In genomic region chr4:109111031-109111430, GRCh38 we compare ENCODE assay signal across 26 cellular contexts.
"Had no signal": no experiment of that assay in that cellular context is flagged by ENCODE, and none has a peak within 500 bp of the region (broad histone marks: within the 10 kb centered on the region; RNA-seq: fewer than 3 reads in every experiment).

No MANE protein-coding gene starts in this region.

- H3K27ac Mint-ChIP-seq: activated CD4-positive, alpha-beta memory T cell treated with anti-CD3 and anti-CD28 coated beads for 36 hours; activated CD4-positive, alpha-beta T cell treated with anti-CD3 and anti-CD28 coated beads for 36 hours; activated CD4-positive, alpha-beta T cell treated with anti-CD3 and anti-CD28 coated beads, Interleukin-2, amount 10 ng/mL, durations not matched to agents 24 days and 14 days; activated CD8-positive, alpha-beta memory T cell treated with anti-CD3 and anti-CD28 coated beads, Interleukin-2, amount 10 ng/mL, durations not matched to agents 7 days and 5 days; activated CD8-positive, alpha-beta T cell treated with anti-CD3 and anti-CD28 coated beads, Interleukin-2, amount 10 ng/mL, durations not matched to agents 7 days and 5 days; activated naive CD4-positive, alpha-beta T cell treated with anti-CD3 and anti-CD28 coated beads for 36 hours; activated naive CD4-positive, alpha-beta T cell treated with anti-CD3 and anti-CD28 coated beads, Interleukin-2, amount 50 U/mL, for 72 hours; activated naive CD8-positive, alpha-beta T cell treated with anti-CD3 and anti-CD28 coated beads, Interleukin-2, amount 10 ng/mL, durations not matched to agents 7 days and 5 days; activated T-helper 1 cell treated with anti-CD3 and anti-CD28 coated beads, Interleukin-12 subunit alpha, Interleukin-12 subunit beta, Interleukin-2, Interleukin-4 antibody, amounts not matched to agents 30 ng/mL and 10 ng/mL and 1 ng/mL, durations not matched to agents 14 hours and 24 hours and 36 hours; activated T-helper 2 cell treated with anti-CD3 and anti-CD28 coated beads, Interferon-gamma antibody, Interleukin-2, Interleukin-4, amounts not matched to agents 10 μg/mL and 5 μg/mL and 100 μg/mL, durations not matched to agents 14 hours and 24 hours and 36 hours; brain had no signal

- H3K9me3 ChIP-seq: ascending aorta, breast epithelium, colonic mucosa, heart left ventricle had no signal

- H3K27me3 Mint-ChIP-seq: brain had no signal

- H3K27ac ChIP-seq: ascending aorta, breast epithelium, cardiac muscle cell, colonic mucosa, heart left ventricle had no signal

- H3K4me3 ChIP-seq: ascending aorta, breast epithelium, cardiac muscle cell, colonic mucosa, heart left ventricle had no signal

- H3K4me3 Mint-ChIP-seq: activated CD4-positive, alpha-beta memory T cell treated with anti-CD3 and anti-CD28 coated beads for 36 hours; activated CD4-positive, alpha-beta T cell treated with anti-CD3 and anti-CD28 coated beads for 36 hours; activated CD4-positive, alpha-beta T cell treated with anti-CD3 and anti-CD28 coated beads, Interleukin-2, amount 10 ng/mL, durations not matched to agents 24 days and 14 days; activated CD8-positive, alpha-beta memory T cell treated with anti-CD3 and anti-CD28 coated beads, Interleukin-2, amount 10 ng/mL, durations not matched to agents 7 days and 5 days; activated CD8-positive, alpha-beta T cell treated with anti-CD3 and anti-CD28 coated beads, Interleukin-2, amount 10 ng/mL, durations not matched to agents 7 days and 5 days; activated naive CD4-positive, alpha-beta T cell treated with anti-CD3 and anti-CD28 coated beads for 36 hours; activated naive CD8-positive, alpha-beta T cell treated with anti-CD3 and anti-CD28 coated beads, Interleukin-2, amount 10 ng/mL, durations not matched to agents 7 days and 5 days; activated T-helper 1 cell treated with anti-CD3 and anti-CD28 coated beads, Interleukin-12 subunit alpha, Interleukin-12 subunit beta, Interleukin-2, Interleukin-4 antibody, amounts not matched to agents 30 ng/mL and 10 ng/mL and 1 ng/mL, durations not matched to agents 14 hours and 24 hours and 36 hours; brain had no signal

- H3K4me1 ChIP-seq: ascending aorta, breast epithelium, colonic mucosa, heart left ventricle had no signal

- H3K27me3 ChIP-seq: ascending aorta, breast epithelium, cardiac muscle cell, colonic mucosa, heart left ventricle had no signal

- H3K36me3 ChIP-seq: ascending aorta, breast epithelium, cardiac muscle cell, colonic mucosa, heart left ventricle had no signal

- H3K36me3 Mint-ChIP-seq: activated CD4-positive, alpha-beta memory T cell treated with anti-CD3 and anti-CD28 coated beads for 36 hours; activated CD8-positive, alpha-beta memory T cell treated with anti-CD3 and anti-CD28 coated beads, Interleukin-2, amount 10 ng/mL, durations not matched to agents 7 days and 5 days; activated naive CD4-positive, alpha-beta T cell treated with anti-CD3 and anti-CD28 coated beads, Interleukin-2, amount 50 U/mL, for 72 hours; activated naive CD8-positive, alpha-beta T cell treated with anti-CD3 and anti-CD28 coated beads, Interleukin-2, amount 10 ng/mL, durations not matched to agents 7 days and 5 days; brain had no signal

- H3K4me1 Mint-ChIP-seq: activated CD4-positive, alpha-beta T cell treated with anti-CD3 and anti-CD28 coated beads for 36 hours; activated CD4-positive, alpha-beta T cell treated with anti-CD3 and anti-CD28 coated beads, Interleukin-2, amount 10 ng/mL, durations not matched to agents 24 days and 14 days; activated CD8-positive, alpha-beta memory T cell treated with anti-CD3 and anti-CD28 coated beads, Interleukin-2, amount 10 ng/mL, durations not matched to agents 7 days and 5 days; activated naive CD8-positive, alpha-beta T cell treated with anti-CD3 and anti-CD28 coated beads, Interleukin-2, amount 10 ng/mL, durations not matched to agents 7 days and 5 days had no signal

- DNase-seq: activated CD4-positive, alpha-beta memory T cell treated with anti-CD3 and anti-CD28 coated beads for 36 hours; activated CD4-positive, alpha-beta T cell treated with anti-CD3 and anti-CD28 coated beads for 36 hours; activated CD4-positive, alpha-beta T cell treated with anti-CD3 and anti-CD28 coated beads, Interleukin-2, amount 10 ng/mL, durations not matched to agents 24 days and 14 days; activated CD4-positive, CD25-positive, alpha-beta regulatory T cell; activated CD4-positive, CD25-positive, alpha-beta regulatory T cell treated with anti-CD3 and anti-CD28 coated beads, Interleukin-2, amount 50 U/mL, for 72 hours; activated CD8-positive, alpha-beta memory T cell treated with anti-CD3 and anti-CD28 coated beads, Interleukin-2, amount 10 ng/mL, durations not matched to agents 7 days and 5 days; activated CD8-positive, alpha-beta memory T cell treated with anti-CD3 and anti-CD28 coated beads, Interleukin-2, amount 50 U/mL, for 4 hours; activated CD8-positive, alpha-beta T cell treated with anti-CD3 and anti-CD28 coated beads, Interleukin-2, amount 10 ng/mL, durations not matched to agents 7 days and 5 days; activated effector memory CD4-positive, alpha-beta T cell treated with anti-CD3 and anti-CD28 coated beads, Interleukin-2, amount 50 U/mL, for 16 hours; activated naive CD4-positive, alpha-beta T cell treated with anti-CD3 and anti-CD28 coated beads for 36 hours; activated naive CD8-positive, alpha-beta T cell treated with anti-CD3 and anti-CD28 coated beads, Interleukin-2, amount 10 ng/mL, durations not matched to agents 7 days and 5 days; activated T-cell treated with anti-CD3 and anti-CD28 coated beads, Interleukin-2, amount 50 U/mL, for 1 hour; activated T-cell treated with anti-CD3 and anti-CD28 coated beads, Interleukin-2, amount 50 U/mL, for 48 hours; central memory CD4-positive, alpha-beta T cell; cerebellar nuclear complex; colonic mucosa; effector CD8-positive, alpha-beta T cell; heart left ventricle; T-helper 2 cell had no signal

- H3K9me3 Mint-ChIP-seq: activated CD4-positive, alpha-beta memory T cell treated with anti-CD3 and anti-CD28 coated beads for 36 hours; activated CD4-positive, alpha-beta T cell treated with anti-CD3 and anti-CD28 coated beads, Interleukin-2, amount 10 ng/mL, durations not matched to agents 24 days and 14 days; activated naive CD4-positive, alpha-beta T cell treated with anti-CD3 and anti-CD28 coated beads for 36 hours; activated naive CD4-positive, alpha-beta T cell treated with anti-CD3 and anti-CD28 coated beads, Interleukin-2, amount 50 U/mL, for 72 hours; activated naive CD8-positive, alpha-beta T cell treated with anti-CD3 and anti-CD28 coated beads, Interleukin-2, amount 10 ng/mL, durations not matched to agents 7 days and 5 days; activated T-helper 1 cell treated with anti-CD3 and anti-CD28 coated beads, Interleukin-12 subunit alpha, Interleukin-12 subunit beta, Interleukin-2, Interleukin-4 antibody, amounts not matched to agents 30 ng/mL and 10 ng/mL and 1 ng/mL, durations not matched to agents 14 hours and 24 hours and 36 hours; activated T-helper 2 cell treated with anti-CD3 and anti-CD28 coated beads, Interferon-gamma antibody, Interleukin-2, Interleukin-4, amounts not matched to agents 10 μg/mL and 5 μg/mL and 100 μg/mL, durations not matched to agents 14 hours and 24 hours and 36 hours; brain had no signal
